8 cellular contexts compared by ENCODE assay signal in the genomic region with DNA sequence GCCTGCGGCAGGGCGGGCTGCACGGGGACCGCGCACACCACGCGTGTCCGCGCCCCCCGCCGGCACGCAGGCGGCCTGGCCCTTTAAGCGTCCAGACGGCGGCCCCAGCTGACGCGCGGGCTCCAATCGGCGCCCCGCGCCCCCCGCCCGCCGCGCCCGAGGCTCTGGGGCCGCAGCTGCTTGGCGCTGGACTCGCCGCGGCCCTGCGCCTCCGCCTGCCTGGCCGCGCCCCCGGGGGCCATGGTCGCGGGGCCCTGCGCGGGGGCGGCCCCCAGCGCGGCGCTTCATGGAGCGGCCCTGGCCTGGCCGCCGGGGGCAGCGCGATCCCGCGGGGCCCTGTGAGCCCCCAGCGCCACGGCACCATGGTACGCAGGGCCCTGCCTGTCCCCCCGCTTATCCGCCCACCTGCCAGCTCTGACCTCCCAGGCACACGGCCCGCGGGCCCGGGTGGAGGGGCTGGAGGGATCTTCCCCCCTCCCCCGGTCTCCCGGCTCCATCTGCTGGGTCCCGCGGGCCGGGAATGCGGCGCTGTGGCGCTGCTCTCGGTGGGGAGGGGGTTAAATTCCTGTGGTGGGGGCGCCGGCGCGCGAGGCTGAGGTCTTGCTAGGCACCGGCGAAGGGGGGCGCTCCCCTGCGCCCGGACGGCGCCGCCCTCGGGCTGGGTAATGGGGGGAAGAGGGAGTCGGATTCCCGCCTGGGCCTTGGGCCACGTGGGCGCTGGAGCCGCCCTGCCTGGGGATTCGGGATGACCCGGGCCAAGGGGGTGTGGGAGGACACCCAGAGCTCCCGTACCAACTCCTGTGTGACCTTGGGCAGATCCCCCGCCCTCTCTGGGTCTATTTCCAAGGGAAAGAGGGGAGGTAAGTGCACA. TPM values are rescaled to one million over a fixed set of nuclear protein-coding genes. Genes with fewer than 3 reads are reported as not detected.
DNase-seq lines count a peak whose midpoint lies in the region; ATAC-seq and TF ChIP-seq lines count a peak whose summit lies in the region.

No MANE protein-coding gene starts in this region.

- no peak overlapping the region for H3K27ac Mint-ChIP-seq in activated naive CD8-positive, alpha-beta T cell treated with anti-CD3 and anti-CD28 coated beads, Interleukin-2, amount 10 ng/mL, durations not matched to agents 7 days and 5 days

- H3K18ac ChIP-seq in IMR-90 (ENCODE audit: low read depth, low read length): peak overlapping the region; percentile 65
- peak overlapping the region; percentile 98 for H3K18ac ChIP-seq in neuronal stem cell (ENCODE audit: low read length)

- peaks cover 31 to 73% of the 10 kb centered on the region in 2 experiments for H3K79me1 ChIP-seq in IMR-90 (ENCODE audit: low read depth in 1 of 2, low read length in 2 of 2)
- H3K79me1 ChIP-seq in neuronal stem cell (ENCODE audit: low read depth, low read length): peaks cover 4% of the 10 kb centered on the region

- H2BK20ac ChIP-seq in IMR-90 (ENCODE audit: low read depth, low read length): 0 out of 2 replicates have a peak overlapping the region, but pooled peaks have one; percentile 65

- POLR2A ChIA-PET in IMR-90 (lab: Charles Lee; ENCODE audit: unreplicated experiment): interaction anchor here (0.6 kb wide), 1 partner anchor 64 kb away, joined by 3 read pairs; no protein-coding TSS in a partner anchor
- POLR2A ChIA-PET in activated naive CD8-positive, alpha-beta T cell treated with anti-CD3 and anti-CD28 coated beads, Interleukin-2, amount 10 ng/mL, durations not matched to agents 7 days and 5 days (lab: Charles Lee): interaction anchor here (0.7 kb wide), 1 partner anchor 72 kb away, joined by 3 read pairs; a partner anchor contains a TSS

- peaks cover 34% of the 10 kb centered on the region for H4K20me1 ChIP-seq in IMR-90 (ENCODE audit: insufficient read depth, low read length)

- H3K4me1 ChIP-seq in IMR-90 (ENCODE audit: control insufficient read depth, insufficient read depth, low read length) (peaks cover 36% of the 10 kb centered on the region), neuronal stem cell (ENCODE audit: control insufficient read depth in 2 of 2, insufficient read depth in 1 of 2, low read depth in 1 of 2, low read length in 2 of 2) (peaks cover 18 to 24% of the 10 kb centered on the region in 2 donors)

- H3K4ac ChIP-seq in IMR-90 (ENCODE audit: low read depth, low read length): peak overlapping the region; percentile 88
- H3K4ac ChIP-seq in neuronal stem cell (ENCODE audit: low read length): no peak overlapping the region

- H3K4me3 Mint-ChIP-seq in activated naive CD8-positive, alpha-beta T cell treated with anti-CD3 and anti-CD28 coated beads, Interleukin-2, amount 10 ng/mL, durations not matched to agents 7 days and 5 days: peak overlapping the region; percentile 22

- peak; percentile 49 for TF ChIP-seq POLR2A in IMR-90 (IDR thresholded peaks at IDR 0.05; ENCODE audit: low read depth, low read length)

- no peaks in the 10 kb centered on the region for H3K9me3 Mint-ChIP-seq in activated naive CD8-positive, alpha-beta T cell treated with anti-CD3 and anti-CD28 coated beads, Interleukin-2, amount 10 ng/mL, durations not matched to agents 7 days and 5 days

- peaks cover 46% of the 10 kb centered on the region for H3K9me1 ChIP-seq in IMR-90 (ENCODE audit: insufficient read depth, low read length)

- H4K5ac ChIP-seq in IMR-90 (ENCODE audit: low read depth, low read length): peak overlapping the region; percentile 69

- peak overlapping the region; percentile 81 for H2BK5ac ChIP-seq in IMR-90 (ENCODE audit: low read depth, low read length, poor library complexity, severe bottlenecking)
- H2BK5ac ChIP-seq in neuronal stem cell (ENCODE audit: low read length): no peak overlapping the region

- DNase-seq in GDM1 (lab: John Stamatoyannopoulos, UW) (peak; percentile 29), IMR-90 (peak; percentile 44), Right ventricle myocardium inferior (ENCODE audit: missing footprints) (peak; percentile 79), neuronal stem cell (ENCODE audit: low spot score) (peak; percentile 71)
- peak; percentile 50 for DNase-seq in activated naive CD8-positive, alpha-beta T cell treated with anti-CD3 and anti-CD28 coated beads, Interleukin-2, amount 10 ng/mL, durations not matched to agents 7 days and 5 days
- DNase-seq in activated CD4-positive, alpha-beta T cell treated with anti-CD3 and anti-CD28 coated beads for 1 hour: no peak

- H3K4me3 ChIP-seq in IMR-90 (ENCODE audit: insufficient read depth, low read depth, low read length) (peak overlapping the region; percentile 70), neuronal stem cell (ENCODE audit: low read length in 2 of 2) (peak overlapping the region; percentile 65 to 87)

- intact Hi-C loops in IMR-90 (cut with micrococcal nuclease): loop anchor here (5.0 kb wide), 2 partner anchors 52 to 562 kb away; a partner anchor contains a TSS
- intact Hi-C loops in Right ventricle myocardium inferior (cut with DNase I): loop anchor here (2.0 kb wide), 1 partner anchor 90 kb away; no protein-coding TSS in a partner anchor

- H3K14ac ChIP-seq in IMR-90 (replicated peaks; ENCODE audit: low read depth, low read length) (peak overlapping the region; percentile 84), neuronal stem cell (ENCODE audit: low read length) (peak overlapping the region; percentile 84)

- H4K8ac ChIP-seq in IMR-90 (ENCODE audit: low read depth in 2 of 2, low read length in 2 of 2) (peak overlapping the region; percentile 62 to 92), neuronal stem cell (ENCODE audit: low read depth, low read length) (peak overlapping the region; percentile 8)

- H3K56ac ChIP-seq in IMR-90 (ENCODE audit: extremely low read depth, insufficient read depth, low read length): peak overlapping the region; percentile 83; the same call in 1 of the 2 replicates

- H3K23ac ChIP-seq in IMR-90 (ENCODE audit: low read depth, low read length): peak overlapping the region; percentile 72; the same call in 1 of the 2 replicates
- peak overlapping the region; percentile 87 for H3K23ac ChIP-seq in neuronal stem cell (ENCODE audit: low read depth, low read length, poor library complexity)

- H3K27ac ChIP-seq in IMR-90 (ENCODE audit: insufficient read depth, low read length) (peak overlapping the region; percentile 87), neuronal stem cell (replicated peaks; ENCODE audit: low read length) (no peak overlapping the region)

- peak overlapping the region; percentile 99 for H2AK9ac ChIP-seq in IMR-90 (replicated peaks; ENCODE audit: low read depth, low read length, poor library complexity)

- H2BK12ac ChIP-seq in neuronal stem cell (ENCODE audit: low read length): no peak overlapping the region

- no peak for TF ChIP-seq RAD21 in IMR-90 (IDR thresholded peaks at IDR 0.05; ENCODE audit: low read length)

- 0% methylated on average over 25 of the region's 94 CpGs; no CpG with 5 or more reads in 1 of the 2 experiments for WGBS in IMR-90 (ENCODE audit: extremely low coverage in 2 of 2, insufficient read length in 1 of 2), 2 experiments
- WGBS in neuronal stem cell (ENCODE audit: extremely low coverage in 2 of 2, insufficient read length in 2 of 2, insufficient replicate concordance in 1 of 2), 2 donors: no CpG with 5 or more reads among the region's 94 CpGs

- dilution Hi-C loops in IMR-90 (cut with HindIII; ENCODE audit: low sequenced_read_pairs, unreplicated experiment): no loop called here

- H3K36me3 Mint-ChIP-seq in activated naive CD8-positive, alpha-beta T cell treated with anti-CD3 and anti-CD28 coated beads, Interleukin-2, amount 10 ng/mL, durations not matched to agents 7 days and 5 days: peaks cover 1% of the 10 kb centered on the region

- ATAC-seq in IMR-90 (ENCODE audit: low read depth) (peak; percentile 62), Right ventricle myocardium inferior (peak; percentile 57), GM21717 (IDR thresholded peaks at IDR 0.05; ENCODE audit: unreplicated experiment) (no peak), HG03565 (IDR thresholded peaks at IDR 0.05; ENCODE audit: unreplicated experiment) (no peak)
- ATAC-seq in activated naive CD8-positive, alpha-beta T cell treated with anti-CD3 and anti-CD28 coated beads, Interleukin-2, amount 10 ng/mL, durations not matched to agents 7 days and 5 days (ENCODE audit: low read depth): peak; percentile 28

- H2BK120ac ChIP-seq in IMR-90 (ENCODE audit: low read depth, low read length) (peak overlapping the region; percentile 45), neuronal stem cell (ENCODE audit: low read depth, low read length) (peak overlapping the region; percentile 73)

- H3K27me3 ChIP-seq in IMR-90 (ENCODE audit: control insufficient read depth, insufficient read depth, low read length): no peaks in the 10 kb centered on the region
- no peaks in the 10 kb centered on the region for H3K27me3 ChIP-seq in neuronal stem cell (ENCODE audit: control insufficient read depth in 3 of 3, insufficient read depth in 3 of 3, low read depth in 1 of 3, low read length in 3 of 3)

- in situ Hi-C loops in IMR-90 (cut with MboI; ENCODE audit: low sequenced_read_pairs): no loop called here

- CTCF ChIA-PET in IMR-90 (lab: Yijun Ruan, JAX): interaction anchor here (0.6 to 2.5 kb wide), 2 partner anchors 12 to 90 kb away, joined by 3 to 5 read pairs; no protein-coding TSS in a partner anchor

- H3K36me3 ChIP-seq in IMR-90 (ENCODE audit: control insufficient read depth, insufficient read depth, low read length): peaks cover 14% of the 10 kb centered on the region
- peaks cover 6 to 13% of the 10 kb centered on the region in 2 donors for H3K36me3 ChIP-seq in neuronal stem cell (replicated peaks in 1 of 2; ENCODE audit: control insufficient read depth in 2 of 2, insufficient read depth in 2 of 2, low read length in 2 of 2)

- no TSS peak for BruUV-seq in IMR-90 (replicated peaks; lab: Mats Ljungman, UMichigan)

- H3K9ac ChIP-seq in IMR-90 (ENCODE audit: low read depth, low read length) (peak overlapping the region; percentile 90), neuronal stem cell (ENCODE audit: low read depth, low read length, poor library complexity) (peak overlapping the region; percentile 94)

- H4K91ac ChIP-seq in IMR-90 (ENCODE audit: insufficient read depth, low read depth, low read length) (peak overlapping the region; percentile 89), neuronal stem cell (ENCODE audit: low read depth, low read length, poor library complexity) (peak overlapping the region; percentile 23)

- H2BK15ac ChIP-seq in IMR-90 (ENCODE audit: low read depth, low read length) (no peak overlapping the region; the same call in 2 of the 3 replicates), neuronal stem cell (ENCODE audit: low read length) (peak overlapping the region; percentile 99)

- H2AK5ac ChIP-seq in IMR-90 (ENCODE audit: low read depth, low read length) (peak overlapping the region; percentile 70), neuronal stem cell (ENCODE audit: low read depth, low read length) (peak overlapping the region; percentile 100)

- TF ChIP-seq CTCF in IMR-90 (conservative IDR thresholded peaks at IDR 0.05; ENCODE audit: low read depth, low read length): peak; percentile 28; the same call in 1 of the 2 replicates

- H3K4me2 ChIP-seq in IMR-90 (ENCODE audit: low read depth, low read length) (peak overlapping the region; percentile 88), neuronal stem cell (ENCODE audit: insufficient read depth, low read length, poor library complexity, severe bottlenecking) (peak overlapping the region; percentile 87)

- H2AFZ ChIP-seq in IMR-90 (replicated peaks; ENCODE audit: low read length, poor library complexity): peak overlapping the region; percentile 92
- peak overlapping the region; percentile 94 for H2AFZ ChIP-seq in neuronal stem cell (ENCODE audit: low read length)

- peaks cover 19% of the 10 kb centered on the region for H3K4me1 Mint-ChIP-seq in activated naive CD8-positive, alpha-beta T cell treated with anti-CD3 and anti-CD28 coated beads, Interleukin-2, amount 10 ng/mL, durations not matched to agents 7 days and 5 days

- H3K9me3 ChIP-seq in IMR-90 (ENCODE audit: control insufficient read depth, insufficient read depth, low read length): no peaks in the 10 kb centered on the region
- H3K9me3 ChIP-seq in neuronal stem cell (replicated peaks in 1 of 2; ENCODE audit: control insufficient read depth in 2 of 2, insufficient read depth in 1 of 2, low read depth in 1 of 2, low read length in 2 of 2): no peaks in the 10 kb centered on the region

- H3K27me3 Mint-ChIP-seq in activated naive CD8-positive, alpha-beta T cell treated with anti-CD3 and anti-CD28 coated beads, Interleukin-2, amount 10 ng/mL, durations not matched to agents 7 days and 5 days: peaks cover 4% of the 10 kb centered on the region

RNA-seq across cellular contexts. Expression of a gene that starts 1.1 kb away (rescaled TPM):
- total RNA-seq in IMR-90 (2012; rRNA removed): 9.7 and 10.9 TPM in 2 replicates
- polyA plus RNA-seq in IMR-90 (2012; rRNA removed): 16.8 and 17.3 TPM in 2 replicates
- 7.1 and 19.6 TPM in 2 replicates for polyA plus RNA-seq in IMR-90 (2012; cell fraction: cytosol; rRNA removed)
- 23.6 and 53.1 TPM in 2 replicates for polyA plus RNA-seq in IMR-90 (2012; cell fraction: nucleus; rRNA removed; ENCODE audit: low replicate concordance)
- 1 to 10 TPM; 1.1 to 1.3 TPM for total RNA-seq in activated naive CD8-positive, alpha-beta T cell treated with anti-CD3 and anti-CD28 coated beads, Interleukin-2, amount 10 ng/mL, durations not matched to agents 7 days and 5 days
- 80.2 TPM for total RNA-seq in Right ventricle myocardium inferior
- polyA plus RNA-seq in neuronal stem cell (2013, experiment 1 of 2): 2.7 TPM
- 2.8 TPM for polyA plus RNA-seq in neuronal stem cell (2013, experiment 2 of 2)

RNA-seq across cellular contexts. Expression of a gene that starts 30.8 kb away (rescaled TPM):
- total RNA-seq in IMR-90 (2012; rRNA removed) (not detected in 2 replicates), Right ventricle myocardium inferior (not detected)
- polyA plus RNA-seq in IMR-90 (2012; rRNA removed): not detected in 2 replicates
- not detected in 2 replicates for polyA plus RNA-seq in IMR-90 (2012; cell fraction: cytosol; rRNA removed)
- not detected in 2 replicates for polyA plus RNA-seq in IMR-90 (2012; cell fraction: nucleus; rRNA removed; ENCODE audit: low replicate concordance)
- not detected for total RNA-seq in activated naive CD8-positive, alpha-beta T cell treated with anti-CD3 and anti-CD28 coated beads, Interleukin-2, amount 10 ng/mL, durations not matched to agents 7 days and 5 days
- polyA plus RNA-seq in neuronal stem cell (2013, experiment 1 of 2): not detected
- not detected for polyA plus RNA-seq in neuronal stem cell (2013, experiment 2 of 2)

RNA-seq across cellular contexts. Expression of a gene that starts 48.0 kb away (rescaled TPM):
- total RNA-seq in IMR-90 (2012; rRNA removed) (not detected in 2 replicates), Right ventricle myocardium inferior (440 TPM)
- polyA plus RNA-seq in IMR-90 (2012; rRNA removed): not detected in 2 replicates
- polyA plus RNA-seq in IMR-90 (2012; cell fraction: cytosol; rRNA removed): not detected in 2 replicates
- polyA plus RNA-seq in IMR-90 (2012; cell fraction: nucleus; rRNA removed; ENCODE audit: low replicate concordance): not detected in 2 replicates
- not detected for total RNA-seq in activated naive CD8-positive, alpha-beta T cell treated with anti-CD3 and anti-CD28 coated beads, Interleukin-2, amount 10 ng/mL, durations not matched to agents 7 days and 5 days
- polyA plus RNA-seq in neuronal stem cell (2013, experiment 1 of 2): not detected
- polyA plus RNA-seq in neuronal stem cell (2013, experiment 2 of 2): not detected

RNA-seq across cellular contexts. Expression of a gene that starts 54.1 kb away (rescaled TPM):
- 24.0 and 51.4 TPM in 2 replicates for total RNA-seq in IMR-90 (2012; rRNA removed)
- 20.0 and 30.7 TPM in 2 replicates for polyA plus RNA-seq in IMR-90 (2012; rRNA removed)
- 1.4 and 2.1 TPM in 2 replicates for polyA plus RNA-seq in IMR-90 (2012; cell fraction: cytosol; rRNA removed)
- 15.7 and 154 TPM in 2 replicates for polyA plus RNA-seq in IMR-90 (2012; cell fraction: nucleus; rRNA removed; ENCODE audit: low replicate concordance)
- 100 to 1,000 TPM; 150 to 152 TPM for total RNA-seq in activated naive CD8-positive, alpha-beta T cell treated with anti-CD3 and anti-CD28 coated beads, Interleukin-2, amount 10 ng/mL, durations not matched to agents 7 days and 5 days
- 21.2 TPM for total RNA-seq in Right ventricle myocardium inferior
- 57.4 TPM for polyA plus RNA-seq in neuronal stem cell (2013, experiment 1 of 2)
- polyA plus RNA-seq in neuronal stem cell (2013, experiment 2 of 2): 60.9 TPM

Comparison
In these comparisons a context has a peak if more than half of its experiments do, and no peak if none do; other contexts are left out.
1. ATAC-seq: peak in IMR-90 (single experiment), activated naive CD8-positive, alpha-beta T cell treated with anti-CD3 and anti-CD28 coated beads, Interleukin-2, amount 10 ng/mL, durations not matched to agents 7 days and 5 days (single experiment) and Right ventricle myocardium inferior (single experiment); none in GM21717 (single experiment) and HG03565 (single experiment).
2. RNA of a gene that starts 48.0 kb away (total RNA-seq): 440 TPM in Right ventricle myocardium inferior (single experiment); not detected in activated naive CD8-positive, alpha-beta T cell treated with anti-CD3 and anti-CD28 coated beads, Interleukin-2, amount 10 ng/mL, durations not matched to agents 7 days and 5 days and not detected in IMR-90; every median in the first group is over 100 times any median in the second.